ENCODE assay signal across 25 cellular contexts in genomic region chr17:50657627-50658026, GRCh38. TPM values are rescaled to one million over a fixed set of nuclear protein-coding genes. Genes with fewer than 3 reads are reported as not detected.
"Had no signal": no experiment of that assay in that cellular context is flagged by ENCODE, and none has a peak within 500 bp of the region (broad histone marks: within the 10 kb centered on the region; RNA-seq: fewer than 3 reads in every experiment).

No MANE protein-coding gene starts in this region.

- H3K27ac ChIP-seq: body of pancreas, SJCRH30, WERI-Rb-1 had no signal

- DNase-seq: activated CD4-positive, alpha-beta T cell treated with anti-CD3 and anti-CD28 coated beads for 4 hours; activated CD8-positive, alpha-beta memory T cell treated with anti-CD3 and anti-CD28 coated beads, Interleukin-2, amount 50 U/mL, for 48 hours; activated CD8-positive, alpha-beta T cell treated with anti-CD3 and anti-CD28 coated beads for 36 hours; activated effector memory CD4-positive, alpha-beta T cell treated with Interleukin-2 at 50 U/mL for 16 hours; activated naive CD4-positive, alpha-beta T cell; activated T-cell treated with anti-CD3 and anti-CD28 coated beads, Interleukin-2, amount 50 U/mL, for 1 hour; body of pancreas; central memory CD4-positive, alpha-beta T cell; MG63; MV-4-11; NCI-H1092 treated with DMSO at 0.1 percent for 48 hours; NCI-H1417 treated with DMSO at 0.1 percent for 48 hours; NCI-H1694; NCI-H2029; NCI-H510A treated with DMSO at 0.1 percent for 48 hours; NCI-H69; NK-92 treated with Interleukin-12 subunit alpha and Interleukin-12 subunit beta, amount 100 ng/mL, for 24 hours; OCI-M1; SJCRH30; SK-N-SH; T-helper 1 cell; WERI-Rb-1 had no signal

- H3K9me2 ChIP-seq: SK-N-SH had no signal

- H3K4me2 ChIP-seq: SK-N-SH had no signal

- H3K4me3 ChIP-seq: body of pancreas, MG63, SJCRH30 had no signal

- H3K9me3 ChIP-seq: body of pancreas, SJCRH30, SK-N-SH had no signal

- ATAC-seq: activated CD4-positive, CD25-positive, alpha-beta regulatory T cell treated with anti-CD3 and anti-CD28 coated beads, Interleukin-2, amount 50 U/mL, for 24 hours; activated CD8-positive, alpha-beta T cell treated with anti-CD3 and anti-CD28 coated beads for 36 hours; body of pancreas had no signal

- H3K27me3 ChIP-seq: body of pancreas, MG63, SJCRH30 had no signal

- H3K9ac ChIP-seq: SK-N-SH had no signal

- H3K36me3 ChIP-seq: MG63, SJCRH30, WERI-Rb-1 had no signal

RNA-seq across cellular contexts. Expression of gene ABCC3, which starts 22.9 kb away (rescaled TPM):
- total RNA-seq: activated CD8-positive, alpha-beta T cell treated with anti-CD3 and anti-CD28 coated beads for 36 hours; activated T-helper 1 cell treated with anti-CD3 and anti-CD28 coated beads, Interleukin-12 subunit alpha, Interleukin-12 subunit beta, Interleukin-2, Interleukin-4 antibody, amounts not matched to agents 30 ng/mL and 10 ng/mL and 1 ng/mL, durations not matched to agents 14 hours and 24 hours and 36 hours; T-helper 2 cell treated with Interferon-gamma antibody and Interleukin-4, amounts not matched to agents 100 ng/mL and 5 ng/mL, for 36 hours had no signal
